In the genomic region with DNA sequence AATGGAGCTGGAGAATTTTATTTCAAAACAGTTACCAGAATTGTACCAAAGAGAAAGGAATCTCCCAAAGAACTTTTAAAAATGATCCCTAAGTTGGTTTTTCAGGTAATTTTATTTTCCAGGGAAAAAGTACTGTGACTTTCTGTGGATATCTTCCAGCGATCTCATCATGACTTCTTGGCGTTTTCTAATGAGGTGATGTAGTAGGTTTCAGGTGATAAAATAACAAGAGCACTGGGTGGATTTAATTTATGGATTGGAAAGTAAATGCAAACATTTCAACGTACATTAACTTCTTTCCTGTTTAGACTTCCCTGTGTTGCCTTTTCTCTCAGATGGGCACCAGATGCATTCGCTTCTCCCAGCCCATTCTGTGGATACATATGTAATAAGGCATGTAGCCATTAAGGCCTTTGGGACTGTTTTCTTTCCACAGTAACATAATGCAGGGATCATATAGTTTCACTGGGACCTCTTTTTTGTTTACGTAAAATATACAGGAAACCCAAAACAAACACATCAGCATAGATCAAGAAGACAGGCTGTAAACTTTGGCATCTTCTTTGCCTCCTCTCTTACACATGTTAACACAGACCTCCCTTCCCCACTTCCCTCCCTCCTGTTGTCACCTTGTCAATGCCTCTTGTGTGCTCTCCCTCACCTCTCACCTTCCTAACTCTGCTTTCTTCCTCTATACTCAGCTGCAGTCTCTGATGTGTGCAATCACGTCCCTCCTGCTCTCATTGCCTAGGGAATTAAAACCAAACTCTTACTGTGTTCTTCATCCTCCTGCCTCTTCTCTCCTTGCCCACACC, we compare ENCODE assay signal across 1 cellular context.
TF ChIP-seq lines count a peak whose summit lies in the region.

No MANE protein-coding gene starts in this region.

TF ChIP-seq in HEK293, 187 proteins besides CTCF, POLR2A, EP300 and RAD21:
- TF ChIP-seq, protein P1, sequence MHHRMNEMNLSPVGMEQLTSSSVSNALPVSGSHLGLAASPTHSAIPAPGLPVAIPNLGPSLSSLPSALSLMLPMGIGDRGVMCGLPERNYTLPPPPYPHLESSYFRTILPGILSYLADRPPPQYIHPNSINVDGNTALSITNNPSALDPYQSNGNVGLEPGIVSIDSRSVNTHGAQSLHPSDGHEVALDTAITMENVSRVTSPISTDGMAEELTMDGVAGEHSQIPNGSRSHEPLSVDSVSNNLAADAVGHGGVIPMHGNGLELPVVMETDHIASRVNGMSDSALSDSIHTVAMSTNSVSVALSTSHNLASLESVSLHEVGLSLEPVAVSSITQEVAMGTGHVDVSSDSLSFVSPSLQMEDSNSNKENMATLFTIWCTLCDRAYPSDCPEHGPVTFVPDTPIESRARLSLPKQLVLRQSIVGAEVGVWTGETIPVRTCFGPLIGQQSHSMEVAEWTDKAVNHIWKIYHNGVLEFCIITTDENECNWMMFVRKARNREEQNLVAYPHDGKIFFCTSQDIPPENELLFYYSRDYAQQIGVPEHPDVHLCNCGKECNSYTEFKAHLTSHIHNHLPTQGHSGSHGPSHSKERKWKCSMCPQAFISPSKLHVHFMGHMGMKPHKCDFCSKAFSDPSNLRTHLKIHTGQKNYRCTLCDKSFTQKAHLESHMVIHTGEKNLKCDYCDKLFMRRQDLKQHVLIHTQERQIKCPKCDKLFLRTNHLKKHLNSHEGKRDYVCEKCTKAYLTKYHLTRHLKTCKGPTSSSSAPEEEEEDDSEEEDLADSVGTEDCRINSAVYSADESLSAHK (tag by site-specific recombination; IDR thresholded peaks at IDR 0.05): 0 out of 2 replicates have a peak, but pooled peaks have one; percentile 13
- TF ChIP-seq FEZF1 (tag by site-specific recombination; IDR thresholded peaks at IDR 0.05) (peak; percentile 25; the same call in 1 of the 2 replicates), ZNF585B (tag by site-specific recombination; IDR thresholded peaks at IDR 0.05) (peak; percentile 59), PRDM1 (tag by site-specific recombination; IDR thresholded peaks at IDR 0.05) (0 out of 2 replicates have a peak, but pooled peaks have one; percentile 10), WT1 (tag by site-specific recombination; IDR thresholded peaks at IDR 0.05) (peak; percentile 57; the same call in 1 of the 2 replicates), KLF10 (tag by site-specific recombination; IDR thresholded peaks at IDR 0.05) (0 out of 2 replicates have a peak, but pooled peaks have one; percentile 16), ZNF514 (tag by site-specific recombination; IDR thresholded peaks at IDR 0.05) (no peak), KLF16 (tag by site-specific recombination; IDR thresholded peaks at IDR 0.05) (no peak), OSR2 (tag by site-specific recombination; IDR thresholded peaks at IDR 0.05) (peak; percentile 25; the same call in 1 of the 2 replicates), ZBTB20 (tag by site-specific recombination; IDR thresholded peaks at IDR 0.05) (no peak), ZNF48 (tag by site-specific recombination; IDR thresholded peaks at IDR 0.05) (no peak), ZNF561 (tag by site-specific recombination; IDR thresholded peaks at IDR 0.05; ENCODE audit: borderline replicate concordance) (no peak), ZNF341 (tag by site-specific recombination; IDR thresholded peaks at IDR 0.05; ENCODE audit: low read depth) (no peak), TRIM28 (IDR thresholded peaks at IDR 0.05; ENCODE audit: borderline replicate concordance, low read length) (0 out of 2 replicates have a peak, but pooled peaks have one; percentile 51)
- TF ChIP-seq, protein P2, sequence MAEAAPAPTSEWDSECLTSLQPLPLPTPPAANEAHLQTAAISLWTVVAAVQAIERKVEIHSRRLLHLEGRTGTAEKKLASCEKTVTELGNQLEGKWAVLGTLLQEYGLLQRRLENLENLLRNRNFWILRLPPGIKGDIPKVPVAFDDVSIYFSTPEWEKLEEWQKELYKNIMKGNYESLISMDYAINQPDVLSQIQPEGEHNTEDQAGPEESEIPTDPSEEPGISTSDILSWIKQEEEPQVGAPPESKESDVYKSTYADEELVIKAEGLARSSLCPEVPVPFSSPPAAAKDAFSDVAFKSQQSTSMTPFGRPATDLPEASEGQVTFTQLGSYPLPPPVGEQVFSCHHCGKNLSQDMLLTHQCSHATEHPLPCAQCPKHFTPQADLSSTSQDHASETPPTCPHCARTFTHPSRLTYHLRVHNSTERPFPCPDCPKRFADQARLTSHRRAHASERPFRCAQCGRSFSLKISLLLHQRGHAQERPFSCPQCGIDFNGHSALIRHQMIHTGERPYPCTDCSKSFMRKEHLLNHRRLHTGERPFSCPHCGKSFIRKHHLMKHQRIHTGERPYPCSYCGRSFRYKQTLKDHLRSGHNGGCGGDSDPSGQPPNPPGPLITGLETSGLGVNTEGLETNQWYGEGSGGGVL (tag by site-specific recombination; IDR thresholded peaks at IDR 0.05): peak; percentile 38; the same call in 1 of the 2 replicates
- TF ChIP-seq, protein P3, sequence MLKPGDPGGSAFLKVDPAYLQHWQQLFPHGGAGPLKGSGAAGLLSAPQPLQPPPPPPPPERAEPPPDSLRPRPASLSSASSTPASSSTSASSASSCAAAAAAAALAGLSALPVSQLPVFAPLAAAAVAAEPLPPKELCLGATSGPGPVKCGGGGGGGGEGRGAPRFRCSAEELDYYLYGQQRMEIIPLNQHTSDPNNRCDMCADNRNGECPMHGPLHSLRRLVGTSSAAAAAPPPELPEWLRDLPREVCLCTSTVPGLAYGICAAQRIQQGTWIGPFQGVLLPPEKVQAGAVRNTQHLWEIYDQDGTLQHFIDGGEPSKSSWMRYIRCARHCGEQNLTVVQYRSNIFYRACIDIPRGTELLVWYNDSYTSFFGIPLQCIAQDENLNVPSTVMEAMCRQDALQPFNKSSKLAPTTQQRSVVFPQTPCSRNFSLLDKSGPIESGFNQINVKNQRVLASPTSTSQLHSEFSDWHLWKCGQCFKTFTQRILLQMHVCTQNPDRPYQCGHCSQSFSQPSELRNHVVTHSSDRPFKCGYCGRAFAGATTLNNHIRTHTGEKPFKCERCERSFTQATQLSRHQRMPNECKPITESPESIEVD (tag by site-specific recombination; IDR thresholded peaks at IDR 0.05): 0 out of 2 replicates have a peak, but pooled peaks have one; percentile 33
